ENCODE assay signal across 17 cellular contexts in genomic region chr1:53291574-53291973, GRCh38. TPM values are rescaled to one million over a fixed set of nuclear protein-coding genes. Genes with fewer than 3 reads are reported as not detected.
DNase-seq lines count a peak whose midpoint lies in the region; ATAC-seq, FAIRE-seq and TF ChIP-seq lines count a peak whose summit lies in the region.
"Had no signal": no experiment of that assay in that cellular context is flagged by ENCODE, and none has a peak within 500 bp of the region (broad histone marks: within the 10 kb centered on the region; RNA-seq: fewer than 3 reads in every experiment).

No MANE protein-coding gene starts in this region.

- no peak overlapping the region for H3K27ac ChIP-seq in K562 (ENCODE audit: extremely low read depth, low read depth, low read length)
- H3K27ac ChIP-seq in neural progenitor cell: no peak overlapping the region
- H3K27ac ChIP-seq: SJSA1, VCaP had no signal

- H4K20me1 ChIP-seq in K562 (replicated peaks; ENCODE audit: control insufficient read depth, insufficient read depth, low read length) (peaks cover 23% of the 10 kb centered on the region), neural progenitor cell (ENCODE audit: low read depth) (peaks cover 24% of the 10 kb centered on the region)

- H3K9me3 Mint-ChIP-seq in activated CD4-positive, alpha-beta T cell treated with anti-CD3 and anti-CD28 coated beads, Interleukin-2, amount 10 ng/mL, durations not matched to agents 24 days and 14 days: no peaks in the 10 kb centered on the region
- no peaks in the 10 kb centered on the region for H3K9me3 Mint-ChIP-seq in neural progenitor cell

- H3F3A ChIP-seq in neural progenitor cell (ENCODE audit: low read depth): peaks cover 34% of the 10 kb centered on the region

- peak; percentile 45 to 65 (median 62) for TF ChIP-seq CTCF in K562 (IDR thresholded peaks at IDR 0.05 in 2 of 3, conservative IDR thresholded peaks at IDR 0.05 in 1 of 3; ENCODE audit: insufficient read depth in 2 of 3, low read depth in 1 of 3, low read length in 3 of 3)
- no peak for TF ChIP-seq CTCF in neural progenitor cell (IDR thresholded peaks at IDR 0.05)

- FAIRE-seq in K562 (lab: Jason Lieb, UNC): peak; percentile 80
- FAIRE-seq: keratinocyte had no signal

- H3K36me3 ChIP-seq in K562 (ENCODE audit: control insufficient read depth, insufficient read depth, low read length) (peaks cover 62% of the 10 kb centered on the region; the same call in 2 of the 3 replicates), neural progenitor cell (no peaks in the 10 kb centered on the region)

- in situ Hi-C loops in K562 (cut with MboI): no loop called here

- no TSS peak for BruUV-seq in K562 (replicated peaks; lab: Mats Ljungman, UMichigan)

- H3K79me2 ChIP-seq in K562 (ENCODE audit: control insufficient read depth, insufficient read depth, low read length) (peaks cover 12% of the 10 kb centered on the region; the same call in 2 of the 3 replicates), neural progenitor cell (ENCODE audit: low read depth) (peaks cover 29% of the 10 kb centered on the region)

- no peak overlapping the region for H3K4me3 Mint-ChIP-seq in activated CD4-positive, alpha-beta T cell treated with anti-CD3 and anti-CD28 coated beads, Interleukin-2, amount 10 ng/mL, durations not matched to agents 24 days and 14 days
- no peak overlapping the region for H3K4me3 Mint-ChIP-seq in neural progenitor cell
- H3K4me3 Mint-ChIP-seq: activated naive CD8-positive, alpha-beta T cell had no signal

- H3K9me3 ChIP-seq in K562 (replicated peaks; ENCODE audit: control insufficient read depth, insufficient read depth, low read depth, low read length) (no peaks in the 10 kb centered on the region), neural progenitor cell (ENCODE audit: low read depth) (no peaks in the 10 kb centered on the region)
- H3K9me3 ChIP-seq: SJSA1 had no signal

- no peak for TF ChIP-seq POLR2A in K562 (conservative IDR thresholded peaks at IDR 0.05)

- CTCF ChIA-PET in K562 (lab: Yijun Ruan, JAX; ENCODE audit: low intra/inter-chr PET ratio): interaction anchor here (1.1 kb wide), 1 partner anchor 101 kb away, joined by 3 read pairs; no protein-coding TSS in a partner anchor

- no peak overlapping the region for H3K4me3 ChIP-seq in K562
- no peak overlapping the region for H3K4me3 ChIP-seq in neural progenitor cell
- H3K4me3 ChIP-seq: SJSA1, smooth muscle cell had no signal

- no peaks in the 10 kb centered on the region for H3K27me3 Mint-ChIP-seq in activated CD4-positive, alpha-beta T cell treated with anti-CD3 and anti-CD28 coated beads, Interleukin-2, amount 10 ng/mL, durations not matched to agents 24 days and 14 days
- H3K27me3 Mint-ChIP-seq in neural progenitor cell (ENCODE audit: insufficient read depth, low read depth): peaks cover 14% of the 10 kb centered on the region
- H3K27me3 Mint-ChIP-seq: activated naive CD8-positive, alpha-beta T cell had no signal

- no peak overlapping the region for H2AFZ ChIP-seq in K562 (ENCODE audit: low read depth, low read length)
- H2AFZ ChIP-seq in neural progenitor cell (replicated peaks): no peak overlapping the region

- H3K27me3 ChIP-seq in K562 (ENCODE audit: control insufficient read depth in 2 of 2, insufficient read depth in 2 of 2, low read length in 2 of 2) (no peaks in the 10 kb centered on the region), neural progenitor cell (no peaks in the 10 kb centered on the region)
- H3K27me3 ChIP-seq: SJSA1 had no signal

- peaks cover 7 to 16% of the 10 kb centered on the region in 2 experiments; a peak in 3 of 5 replicates for H3K4me1 ChIP-seq in K562 (replicated peaks in 1 of 2; ENCODE audit: control insufficient read depth in 2 of 2, insufficient read depth in 2 of 2, low read length in 2 of 2)
- H3K4me1 ChIP-seq in neural progenitor cell: peaks cover 75% of the 10 kb centered on the region

- H3K9ac ChIP-seq in K562 (ENCODE audit: insufficient read depth in 1 of 2, low read depth in 2 of 2, low read length in 2 of 2) (no peak overlapping the region), neural progenitor cell (no peak overlapping the region)

- POLR2A ChIA-PET in K562 (lab: Yijun Ruan, JAX): interaction anchor here (0.6 to 1.1 kb wide), 7 partner anchors 13 to 507 kb away, joined by 3 to 5 read pairs (median 3); no protein-coding TSS in a partner anchor

- peak; percentile 33 to 69; a peak in 2 of 4 replicates for TF ChIP-seq RAD21 in K562 (CRISPR knock-in tag; conservative IDR thresholded peaks at IDR 0.05 in 1 of 2, IDR thresholded peaks at IDR 0.05 in 1 of 2)

- H3K27ac Mint-ChIP-seq in activated CD4-positive, alpha-beta T cell treated with anti-CD3 and anti-CD28 coated beads, Interleukin-2, amount 10 ng/mL, durations not matched to agents 24 days and 14 days: peak overlapping the region; percentile 54
- H3K27ac Mint-ChIP-seq in neural progenitor cell: peak overlapping the region; percentile 54
- H3K27ac Mint-ChIP-seq: activated naive CD8-positive, alpha-beta T cell had no signal

- 77% methylated on average over 2 of the region's 2 CpGs for WGBS in K562 (ENCODE audit: insufficient coverage, low coverage, missing lambda C conversion rate)

- peak; percentile 76 for ATAC-seq in K562

- no peak for DNase-seq in activated CD4-positive, alpha-beta T cell treated with anti-CD3 and anti-CD28 coated beads, Interleukin-2, amount 10 ng/mL, durations not matched to agents 24 days and 14 days
- no peak for DNase-seq in activated CD4-positive, alpha-beta T cell treated with anti-CD3 and anti-CD28 coated beads for 48 hours
- DNase-seq in LHCN-M2 (ENCODE audit: low read depth) (peak; percentile 15), K562 (ENCODE audit: extremely low read depth in 1 of 4, low spot score in 3 of 4) (peak in 2 of 4 experiments; percentile 47 to 56), neural progenitor cell (ENCODE audit: low spot score) (no peak), retina (no peak), NCI-H510A treated with DMSO at 0.1 percent for 48 hours (lab: John Stamatoyannopoulos, UW) (no peak), GF-D8 (lab: John Stamatoyannopoulos, UW) (no peak)
- DNase-seq: activated CD8-positive, alpha-beta memory T cell treated with anti-CD3 and anti-CD28 coated beads, Interleukin-2, amount 50 U/mL, for 4 hours; caudate nucleus; glutamatergic neuron; NCI-H2029 had no signal

- TF ChIP-seq EP300 in K562 (IDR thresholded peaks at IDR 0.05; ENCODE audit: low read length): 0 out of 2 replicates have a peak, but pooled peaks have one; percentile 21

- peaks cover 10% of the 10 kb centered on the region for H3K9me1 ChIP-seq in K562 (ENCODE audit: control insufficient read depth, insufficient read depth, low read length)

- intact Hi-C loops in activated CD4-positive, alpha-beta T cell treated with anti-CD3 and anti-CD28 coated beads, Interleukin-2, amount 10 ng/mL, durations not matched to agents 24 days and 14 days (cut with micrococcal nuclease): loop anchor here (5.0 kb wide), 2 partner anchors 44 to 101 kb away; no protein-coding TSS in a partner anchor
- intact Hi-C loops in K562 (cut with micrococcal nuclease): loop anchor here (1.0 to 5.0 kb wide), 2 partner anchors 36 to 102 kb away; partner anchors contain the start of gene LRP8

- H3K36me3 Mint-ChIP-seq in activated CD4-positive, alpha-beta T cell treated with anti-CD3 and anti-CD28 coated beads, Interleukin-2, amount 10 ng/mL, durations not matched to agents 24 days and 14 days (ENCODE audit: low read depth): peaks cover 19% of the 10 kb centered on the region
- H3K36me3 Mint-ChIP-seq in neural progenitor cell: peaks cover 3% of the 10 kb centered on the region

- H3K4me1 Mint-ChIP-seq in activated CD4-positive, alpha-beta T cell treated with anti-CD3 and anti-CD28 coated beads, Interleukin-2, amount 10 ng/mL, durations not matched to agents 24 days and 14 days: peaks cover 38% of the 10 kb centered on the region
- H3K4me1 Mint-ChIP-seq in neural progenitor cell: peaks cover 82% of the 10 kb centered on the region

- H3K4me2 ChIP-seq in K562 (ENCODE audit: insufficient read depth, low read length): no peak overlapping the region
- no peak overlapping the region for H3K4me2 ChIP-seq in neural progenitor cell
- H3K4me2 ChIP-seq: smooth muscle cell had no signal

RNA-seq across cellular contexts. Expression of gene LRP8, which starts 36.3 kb away (rescaled TPM):
- total RNA-seq in activated CD4-positive, alpha-beta T cell treated with anti-CD3 and anti-CD28 coated beads, Interleukin-2, amount 10 ng/mL, durations not matched to agents 24 days and 14 days: 76.8 and 81.6 TPM in 2 replicates
- 7.7 and 10.0 TPM in 2 replicates for total RNA-seq in LHCN-M2 (2014; rRNA removed)
- polyA plus RNA-seq in LHCN-M2 (2012): 4.2 TPM
- 204 and 345 TPM in 2 replicates for total RNA-seq in K562 (2011; cell fraction: chromatin; rRNA removed; ENCODE audit: low replicate concordance)
- total RNA-seq in K562 (2011; cell fraction: nucleolus; rRNA removed): 194 and 216 TPM in 2 replicates
- total RNA-seq in K562 (2011; cell fraction: nucleoplasm; rRNA removed): 168 and 198 TPM in 2 replicates
- 24.2 and 27.6 TPM in 2 replicates for total RNA-seq in K562 (2014; rRNA removed)
- total RNA-seq in K562 (2014; rRNA removed; fragmentation: Illumina TruSeq; extraction: Trizol): 27.5 and 29.1 TPM in 2 replicates
- total RNA-seq in K562 (2015; rRNA removed; fragmentation: Illumina TruSeq; extraction: Trizol): 35.3 and 35.9 TPM in 2 replicates
- total RNA-seq in K562 (2021): 34.3 and 42.7 TPM in 2 replicates
- 56.1 and 81.1 TPM in 2 replicates for polyA plus RNA-seq in K562 (2011; rRNA removed)
- 51.8 and 56.8 TPM in 2 replicates for polyA plus RNA-seq in K562 (2011; cell fraction: cytosol; rRNA removed)
- 300 and 376 TPM in 2 replicates for polyA plus RNA-seq in K562 (2011; cell fraction: nucleus; rRNA removed)
- 19.3 and 23.5 TPM in 2 replicates for polyA plus RNA-seq in K562 (2012)
- 41.4 and 44.4 TPM in 2 replicates for polyA plus RNA-seq in K562 (2014; fragmentation: Illumina TruSeq; extraction: Trizol)
- polyA plus RNA-seq in K562 (2014; fragmentation: Nextera tagmentation; extraction: Ambion mirVana): 1 to 10 TPM; 7.1 to 8.8 TPM
- 31.3 and 35.3 TPM in 2 replicates for polyA plus RNA-seq in K562 (2014; rRNA removed)
- 90.5 and 95.8 TPM in 2 replicates for polyA minus RNA-seq in K562 (2011; rRNA and poly(A)+ RNA removed)
- 33.8 and 37.6 TPM in 2 replicates for polyA minus RNA-seq in K562 (2011; cell fraction: cytosol; rRNA and poly(A)+ RNA removed)
- 90.9 and 98.3 TPM in 2 replicates for polyA minus RNA-seq in K562 (2011; cell fraction: nucleus; rRNA and poly(A)+ RNA removed)
- total RNA-seq in neural progenitor cell (ENCODE audit: low replicate concordance): 15.6 and 25.7 TPM in 2 replicates

RNA-seq across cellular contexts. Expression of gene MAGOH, which starts 53.3 kb away (rescaled TPM):
- 96.4 and 107 TPM in 2 replicates for total RNA-seq in activated CD4-positive, alpha-beta T cell treated with anti-CD3 and anti-CD28 coated beads, Interleukin-2, amount 10 ng/mL, durations not matched to agents 24 days and 14 days
- total RNA-seq in LHCN-M2 (2014; rRNA removed) (31.7 and 36.5 TPM in 2 replicates), K562 (2014; rRNA removed) (106 and 125 TPM in 2 replicates), K562 (2014; rRNA removed; fragmentation: Illumina TruSeq; extraction: Trizol) (135 and 156 TPM in 2 replicates), K562 (2015; rRNA removed; fragmentation: Illumina TruSeq; extraction: Trizol) (134 and 152 TPM in 2 replicates), K562 (2021) (110 and 113 TPM in 2 replicates), neural progenitor cell (ENCODE audit: low replicate concordance) (61.4 and 109 TPM in 2 replicates)
- polyA plus RNA-seq in LHCN-M2 (2012): 70.6 TPM
- 10.5 and 25.2 TPM in 2 replicates for total RNA-seq in K562 (2011; cell fraction: chromatin; rRNA removed; ENCODE audit: low replicate concordance)
- 13.8 and 15.3 TPM in 2 replicates for total RNA-seq in K562 (2011; cell fraction: nucleolus; rRNA removed)
- 23.0 and 35.0 TPM in 2 replicates for total RNA-seq in K562 (2011; cell fraction: nucleoplasm; rRNA removed)
- polyA plus RNA-seq in K562 (2011; rRNA removed) (80.7 and 102 TPM in 2 replicates), K562 (2014; fragmentation: Illumina TruSeq; extraction: Trizol) (184 and 190 TPM in 2 replicates), K562 (2014; fragmentation: Nextera tagmentation; extraction: Ambion mirVana) (100 to 1,000 TPM; 132 to 342 TPM), K562 (2014; rRNA removed) (243 and 263 TPM in 2 replicates)
- 10.7 and 38.1 TPM in 2 replicates for polyA plus RNA-seq in K562 (2011; cell fraction: cytosol; rRNA removed)
- polyA plus RNA-seq in K562 (2011; cell fraction: nucleus; rRNA removed): 9.7 and 18.4 TPM in 2 replicates
- polyA plus RNA-seq in K562 (2012): 79.1 and 298 TPM in 2 replicates
- polyA minus RNA-seq in K562 (2011; rRNA and poly(A)+ RNA removed): 71.4 and 83.4 TPM in 2 replicates
- polyA minus RNA-seq in K562 (2011; cell fraction: cytosol; rRNA and poly(A)+ RNA removed): 29.5 and 30.9 TPM in 2 replicates
- polyA minus RNA-seq in K562 (2011; cell fraction: nucleus; rRNA and poly(A)+ RNA removed): 18.8 and 38.3 TPM in 2 replicates
